In the genomic region with DNA sequence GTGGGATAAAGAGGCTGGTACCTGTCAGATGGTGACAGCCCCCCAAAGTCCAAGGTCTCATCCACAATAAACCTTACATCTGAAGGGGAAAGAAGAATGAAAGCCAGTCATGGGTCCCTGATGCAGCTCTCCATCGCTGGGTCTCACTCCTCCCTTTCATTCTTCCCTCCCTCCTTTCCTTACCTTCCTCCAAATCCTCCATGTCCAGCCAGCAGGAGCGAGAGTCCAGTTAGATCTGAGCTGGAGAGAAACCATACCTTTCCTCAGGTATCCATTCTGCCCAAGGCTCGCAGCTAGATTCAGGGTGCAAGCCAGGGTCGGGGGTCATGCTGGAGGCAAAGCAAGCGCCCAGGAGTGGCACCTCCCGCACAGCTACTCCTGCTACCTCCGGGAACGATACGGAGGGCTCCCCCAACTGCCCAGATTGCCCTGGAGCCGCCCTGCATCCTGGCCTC, we compare ENCODE assay signal across 8 cellular contexts. TPM values are rescaled to one million over a fixed set of nuclear protein-coding genes. Genes with fewer than 3 reads are reported as not detected.
DNase-seq lines count a peak whose midpoint lies in the region; ATAC-seq and TF ChIP-seq lines count a peak whose summit lies in the region.

No MANE protein-coding gene starts in this region.

- peak overlapping the region; percentile 81 for H2AFZ ChIP-seq in OCI-LY3 (ENCODE audit: low read depth, low read length)

- H3K27me3 ChIP-seq in Caco-2 (replicated peaks; ENCODE audit: control insufficient read depth, insufficient read depth, low read length), result no peaks in the 10 kb centered on the region
- H3K27me3 ChIP-seq in OCI-LY3 (ENCODE audit: low read depth, low read length), result no peaks in the 10 kb centered on the region
- H3K27me3 ChIP-seq in ovary, result no peaks in the 10 kb centered on the region

- peak overlapping the region; percentile 84 for H3K27ac Mint-ChIP-seq in Caco-2 (ENCODE audit: unreplicated experiment)

- ATAC-seq in GM18505 (IDR thresholded peaks at IDR 0.05; ENCODE audit: unreplicated experiment) (no peak), GM21786 (IDR thresholded peaks at IDR 0.05; ENCODE audit: unreplicated experiment) (no peak), left lobe of liver (no peak)

- 6 to 9% (median 6%) methylated on average over 10 of the region's 10 CpGs for WGBS in ovary, 3 donors

- H3K4me1 ChIP-seq in Caco-2, result peaks cover 9% of the 10 kb centered on the region
- H3K4me1 ChIP-seq in OCI-LY3 (ENCODE audit: low read length), result peaks cover 11% of the 10 kb centered on the region
- H3K4me1 ChIP-seq in ovary (ENCODE audit: insufficient read depth), result peaks cover 2% of the 10 kb centered on the region

- BruUV-seq in Caco-2 (replicated peaks; lab: Mats Ljungman, UMichigan), result no TSS peak

- H3K9me3 Mint-ChIP-seq in Caco-2 (ENCODE audit: unreplicated experiment), result no peaks in the 10 kb centered on the region

- H3K36me3 ChIP-seq in Caco-2 (ENCODE audit: control insufficient read depth, insufficient read depth, low read length) (no peaks in the 10 kb centered on the region), OCI-LY3 (replicated peaks; ENCODE audit: low read depth, low read length) (no peaks in the 10 kb centered on the region), ovary (no peaks in the 10 kb centered on the region)

- POLR2A ChIA-PET in Caco-2 (lab: Charles Lee), result interaction anchor here (0.6 to 1.0 kb wide), 3 partner anchors 15 to 266 kb away, joined by 4 to 13 read pairs (median 4); a partner anchor contains a TSS

- peak overlapping the region; percentile 93 for H3K4me3 Mint-ChIP-seq in Caco-2 (ENCODE audit: unreplicated experiment)

- CTCF ChIA-PET in Caco-2 (lab: Charles Lee), result interaction anchor here (1.0 to 1.3 kb wide), 2 partner anchors 89 to 115 kb away, joined by 3 to 8 read pairs; a partner anchor contains a TSS

- H3K79me2 ChIP-seq in OCI-LY3 (ENCODE audit: low read length), result no peaks in the 10 kb centered on the region

- no peaks in the 10 kb centered on the region for H3K4me1 Mint-ChIP-seq in Caco-2 (ENCODE audit: low read depth, unreplicated experiment)

- peak overlapping the region; percentile 97 for H3K4me2 ChIP-seq in OCI-LY3 (ENCODE audit: low read length)

- no peak for DNase-seq in Caco-2
- DNase-seq in epithelial cell of esophagus (ENCODE audit: low read depth), result no peak
- no peak for DNase-seq in ovary
- no peak for DNase-seq in NCI-H1092 (lab: John Stamatoyannopoulos, UW)
- DNase-seq in left lobe of liver (ENCODE audit: low spot score), result no peak

- H4K20me1 ChIP-seq in OCI-LY3 (ENCODE audit: insufficient read depth, low read length), result no peaks in the 10 kb centered on the region

- H3K27me3 Mint-ChIP-seq in Caco-2 (ENCODE audit: insufficient read depth, unreplicated experiment), result no peaks in the 10 kb centered on the region

- H3K9ac ChIP-seq in OCI-LY3 (ENCODE audit: low read length), result peak overlapping the region; percentile 52

- H3K4me3 ChIP-seq in Caco-2 (ENCODE audit: low read depth, low read length), result peak overlapping the region; percentile 61
- peak overlapping the region; percentile 83 for H3K4me3 ChIP-seq in OCI-LY3 (ENCODE audit: low read length)
- peak overlapping the region; percentile 73 for H3K4me3 ChIP-seq in epithelial cell of esophagus (ENCODE audit: low read length)
- peak overlapping the region; percentile 52 for H3K4me3 ChIP-seq in ovary

- H3K9me3 ChIP-seq in Caco-2 (no peaks in the 10 kb centered on the region), OCI-LY3 (ENCODE audit: insufficient read depth, low read length) (no peaks in the 10 kb centered on the region), ovary (no peaks in the 10 kb centered on the region)

- intact Hi-C loops in Caco-2 (cut with micrococcal nuclease; ENCODE audit: unreplicated experiment), result no loop called here
- intact Hi-C loops in ovary (cut with DNase I), result loop anchor here in 2 of 4 donors (5.0 to 10.0 kb wide), 3 partner anchors 68 to 408 kb away; a partner anchor contains a TSS

- TF ChIP-seq POLR2A in ovary (IDR thresholded peaks at IDR 0.05) (no peak), GM18505 (IDR thresholded peaks at IDR 0.05; ENCODE audit: borderline replicate concordance, extremely low read depth, insufficient read depth, insufficient read length) (no peak)

- TF ChIP-seq EP300 in ovary (IDR thresholded peaks at IDR 0.05), result no peak

- H3K36me3 Mint-ChIP-seq in Caco-2 (ENCODE audit: insufficient read depth, unreplicated experiment), result no peaks in the 10 kb centered on the region

- TF ChIP-seq CTCF in Caco-2 (IDR thresholded peaks at IDR 0.05; ENCODE audit: insufficient read depth in 1 of 2, low read depth in 1 of 2, low read length in 1 of 2, severe bottlenecking in 1 of 2, unreplicated experiment in 1 of 2) (no peak), OCI-LY3 (IDR thresholded peaks at IDR 0.05; ENCODE audit: low read depth, low read length) (no peak), epithelial cell of esophagus (IDR thresholded peaks at IDR 0.05; ENCODE audit: insufficient read depth, low read depth, low read length, missing control alignments) (no peak), ovary (IDR thresholded peaks at IDR 0.05) (no peak)

- H3K27ac ChIP-seq in OCI-LY3 (ENCODE audit: low read length) (no peak overlapping the region), ovary (no peak overlapping the region)

RNA-seq across cellular contexts. Expression of a gene that starts 0.4 kb away (rescaled TPM):
- total RNA-seq in Caco-2 (2022) (23.9 and 24.9 TPM in 2 replicates), ovary (1 to 10 TPM; 1.0 to 8.1 (median 4.5) TPM), left lobe of liver (0.63 TPM)
- polyA plus RNA-seq in ovary, result 1 to 10 TPM; 5.3 to 5.9 TPM

RNA-seq across cellular contexts. Expression of a gene that starts 24.3 kb away (rescaled TPM):
- total RNA-seq in Caco-2 (2022), result not detected in 2 replicates
- under 1 TPM in 1 of 7 donors, not detected in 6; 0.38 TPM for total RNA-seq in ovary
- not detected for polyA plus RNA-seq in ovary
- not detected for total RNA-seq in left lobe of liver

RNA-seq across cellular contexts. Expression of a gene that starts 33.2 kb away (rescaled TPM):
- 7.0 and 8.3 TPM in 2 replicates for total RNA-seq in Caco-2 (2022)
- 10 to 100 TPM in 2 of 7 donors, 1 to 10 TPM in 5; 2.2 to 17.1 (median 6.6) TPM for total RNA-seq in ovary
- 1 to 10 TPM in 1 of 2 donors, under 1 TPM in 1; 0.90 to 1.3 TPM for polyA plus RNA-seq in ovary
- total RNA-seq in left lobe of liver, result 3.9 TPM
